Comparison of ENCODE assay signal across 23 cellular contexts in the genomic region with DNA sequence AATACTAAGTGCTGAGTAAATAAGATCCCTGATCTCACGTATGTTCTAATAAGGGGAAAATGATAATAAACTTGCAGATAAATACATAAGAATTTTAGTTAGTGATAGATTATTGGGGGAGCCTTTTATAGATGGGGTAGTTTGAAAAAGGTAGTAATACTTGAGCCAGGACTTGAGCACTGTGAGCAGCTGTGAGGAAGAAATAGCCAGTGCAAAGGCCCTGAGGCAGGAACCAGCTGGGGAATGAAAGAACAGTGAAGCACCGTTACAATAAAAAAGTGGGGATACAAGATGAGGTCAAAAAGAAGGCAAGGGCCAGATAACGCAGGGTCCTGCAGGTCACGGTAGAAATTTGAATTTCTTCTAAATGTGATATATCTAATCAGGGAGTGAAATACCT.
"Had no signal": no experiment of that assay in that cellular context is flagged by ENCODE, and none has a peak within 500 bp of the region (broad histone marks: within the 10 kb centered on the region; RNA-seq: fewer than 3 reads in every experiment).

No MANE protein-coding gene starts in this region.

- H3K4me1 ChIP-seq: psoas muscle, suprapubic skin, uterus had no signal

- H3K4me3 ChIP-seq: dorsolateral prefrontal cortex, lower lobe of right lung, psoas muscle, skin epidermis, suprapubic skin, transverse colon, upper lobe of right lung, uterus had no signal

- ATAC-seq: left ventricle myocardium superior; naive thymus-derived CD8-positive, alpha-beta T cell; psoas muscle; right cardiac atrium; stimulated activated naive B cell treated with anti-CD40 and anti-IgM and Interleukin-4, amounts not matched to agents 10 μg/mL and 1 μg/mL and 100 μg/mL, for 72 hours had no signal

- DNase-seq: cortex of kidney; dorsolateral prefrontal cortex; effector CD4-positive, alpha-beta T cell; hypothalamus; immature natural killer cell; left ventricle myocardium superior; lower lobe of right lung; naive thymus-derived CD8-positive, alpha-beta T cell; nephron progenitor cell; nucleus accumbens; posterior cingulate gyrus; psoas muscle; right cardiac atrium; stimulated activated CD4-positive, alpha-beta T cell treated with anti-CD3 and anti-CD28 coated beads, Interleukin-15, amount 100 ng/mL, for 24 hours; stimulated activated CD4-positive, alpha-beta T cell treated with anti-CD3 and anti-CD28 coated beads, Interleukin-2, amount 100 ng/mL, for 48 hours; stimulated activated naive B cell treated with anti-CD40 and anti-IgM and Interleukin-4, amounts not matched to agents 10 μg/mL and 1 μg/mL and 100 μg/mL, for 72 hours; transverse colon; upper lobe of right lung; uterus had no signal

- H3K9me3 ChIP-seq: lower lobe of right lung, psoas muscle, suprapubic skin, transverse colon, upper lobe of right lung, uterus had no signal

- H3K27me3 ChIP-seq: dorsolateral prefrontal cortex, suprapubic skin, transverse colon, upper lobe of right lung, uterus had no signal

- FAIRE-seq: frontal cortex, keratinocyte had no signal

- H3K36me3 ChIP-seq: lower lobe of right lung, suprapubic skin, transverse colon, upper lobe of right lung, uterus had no signal

- H3K27ac ChIP-seq: psoas muscle, suprapubic skin, transverse colon, uterus had no signal
